In the genomic region with DNA sequence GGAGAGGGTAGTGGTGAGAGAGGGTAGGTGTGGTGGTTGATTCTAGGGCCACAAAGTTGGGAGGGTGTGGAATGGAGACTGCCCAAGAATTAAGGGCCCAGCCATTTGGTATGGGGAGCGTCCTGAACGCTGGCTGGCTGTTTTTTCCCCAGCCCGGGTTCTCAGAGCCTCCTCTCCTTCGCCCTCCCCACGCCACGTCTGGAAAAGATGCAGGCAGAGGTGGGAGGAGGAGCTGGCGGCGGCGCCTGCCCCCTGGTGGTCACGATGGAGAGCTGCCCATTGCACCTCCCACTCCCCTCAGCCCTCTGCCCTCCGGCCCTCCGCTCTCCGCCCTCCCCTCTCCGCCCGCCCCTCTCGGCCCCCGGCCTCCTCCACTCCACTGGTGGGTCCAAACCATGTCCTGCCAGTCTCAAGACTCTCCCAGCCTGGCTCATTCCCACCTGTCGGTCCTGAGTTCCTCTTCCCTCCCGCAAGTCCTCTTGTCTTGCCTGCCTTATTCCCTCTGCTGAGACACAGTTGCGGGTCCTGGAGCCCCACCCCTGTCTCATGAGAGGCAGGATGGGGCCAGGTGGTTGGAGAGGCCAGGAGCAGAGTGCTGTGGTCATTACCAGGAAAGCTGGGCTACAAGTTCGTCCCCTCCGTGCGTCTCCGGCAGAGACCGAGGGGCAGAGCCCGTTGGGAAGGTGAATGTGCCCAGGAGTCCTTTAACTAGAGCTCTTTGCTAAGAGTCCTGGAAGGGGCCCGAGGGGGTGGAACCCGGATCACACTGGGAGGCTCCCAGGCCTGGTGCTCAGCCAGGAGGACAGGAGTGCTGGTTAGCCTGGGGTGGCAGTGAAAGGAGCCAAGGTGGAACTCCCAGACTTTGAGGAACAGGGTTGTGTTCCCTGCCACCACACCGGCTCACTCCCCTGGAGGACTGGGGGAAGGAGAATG, we compare ENCODE assay signal across 8 cellular contexts. TPM values are rescaled to one million over a fixed set of nuclear protein-coding genes. Genes with fewer than 3 reads are reported as not detected.
DNase-seq lines count a peak whose midpoint lies in the region; ATAC-seq and TF ChIP-seq lines count a peak whose summit lies in the region.

No MANE protein-coding gene starts in this region.

- H3K27ac Mint-ChIP-seq in Calu3 (ENCODE audit: unreplicated experiment): peak overlapping the region; percentile 73

- intact Hi-C loops in Calu3 (cut with micrococcal nuclease; ENCODE audit: unreplicated experiment): loop anchor here (1.0 kb wide), 1 partner anchor 258 kb away; no protein-coding TSS in a partner anchor

- H3K36me3 Mint-ChIP-seq in Calu3 (ENCODE audit: insufficient read depth, unreplicated experiment): peaks cover 22% of the 10 kb centered on the region

- peak; percentile 83 for DNase-seq in Calu3
- DNase-seq in HL-60 (ENCODE audit: low read depth in 1 of 2, low spot score in 1 of 2): peak; percentile 26 to 56
- DNase-seq in NOMO-1 treated with DMSO at 0.1 percent for 48 hours (lab: John Stamatoyannopoulos, UW; ENCODE audit: unreplicated experiment): peak; percentile 15
- peak; percentile 82 for DNase-seq in activated CD8-positive, alpha-beta memory T cell treated with anti-CD3 and anti-CD28 coated beads, Interleukin-2, amount 50 U/mL, for 48 hours
- DNase-seq in epithelial cell of esophagus (ENCODE audit: low read depth): peak; percentile 61
- DNase-seq in midbrain (lab: John Stamatoyannopoulos, UW): peak; percentile 51
- peak; percentile 35 to 44 for DNase-seq in stimulated activated CD8-positive, alpha-beta memory T cell treated with anti-CD3 and anti-CD28 coated beads, Interleukin-15, amount 100 ng/mL, for 48 hours (ENCODE audit: low read depth in 2 of 2)

- H3K4me1 Mint-ChIP-seq in Calu3 (ENCODE audit: low read depth, unreplicated experiment): peaks cover 40% of the 10 kb centered on the region

- H3K27ac ChIP-seq in HL-60 (replicated peaks): no peak overlapping the region

- no peaks in the 10 kb centered on the region for H3K27me3 ChIP-seq in HL-60 (ENCODE audit: insufficient read depth, poor library complexity, severe bottlenecking)

- ATAC-seq in GM21576 (IDR thresholded peaks at IDR 0.05; ENCODE audit: unreplicated experiment): no peak

- TF ChIP-seq CTCF in Calu3 (IDR thresholded peaks at IDR 0.05; ENCODE audit: unreplicated experiment): peak; percentile 98
- TF ChIP-seq CTCF in HL-60 (IDR thresholded peaks at IDR 0.05; ENCODE audit: insufficient read depth, low read length): peak; percentile 78
- peak; percentile 80 for TF ChIP-seq CTCF in epithelial cell of esophagus (IDR thresholded peaks at IDR 0.05; ENCODE audit: insufficient read depth, low read depth, low read length, missing control alignments)

- H3K9me3 Mint-ChIP-seq in Calu3 (ENCODE audit: low read depth, unreplicated experiment): no peaks in the 10 kb centered on the region

- no peaks in the 10 kb centered on the region for H3K27me3 Mint-ChIP-seq in Calu3 (ENCODE audit: unreplicated experiment)

- H3K4me3 ChIP-seq in HL-60 (replicated peaks; ENCODE audit: insufficient read depth, low read length) (no peak overlapping the region), epithelial cell of esophagus (ENCODE audit: low read length) (peak overlapping the region; percentile 38)

- peak overlapping the region; percentile 69 for H3K4me3 Mint-ChIP-seq in Calu3 (ENCODE audit: low read depth, unreplicated experiment)

- CTCF ChIA-PET in Calu3 (lab: Charles Lee): interaction anchor here (0.6 to 5.1 kb wide), 17 partner anchors 9 to 468 kb away, joined by 3 to 113 read pairs (median 6); partner anchors contain the start of genes SNRPE and SOX13

- no TSS peak for BruUV-seq in Calu3 (replicated peaks; lab: Mats Ljungman, UMichigan)

RNA-seq across cellular contexts. Expression of gene ETNK2, which starts 22.6 kb away (rescaled TPM):
- total RNA-seq in Calu3 (2022): 4.0 and 5.0 TPM in 2 replicates

RNA-seq across cellular contexts. Expression of gene REN, which starts 36.9 kb away (rescaled TPM):
- total RNA-seq in Calu3 (2022): not detected in 2 replicates

RNA-seq across cellular contexts. Expression of gene SOX13, which starts 56.3 kb away (rescaled TPM):
- 21.8 and 27.9 TPM in 2 replicates for total RNA-seq in Calu3 (2022)

Comparison
In these comparisons a context has a peak if more than half of its experiments do, and no peak if none do; other contexts are left out.
1. DNase-seq: peak in every context shown above with its lines; median percentile 83 in Calu3; 82 in activated CD8-positive, alpha-beta memory T cell treated with anti-CD3 and anti-CD28 coated beads, Interleukin-2, amount 50 U/mL, for 48 hours; 61 in epithelial cell of esophagus; 51 in midbrain; 41 in HL-60; 40 in stimulated activated CD8-positive, alpha-beta memory T cell treated with anti-CD3 and anti-CD28 coated beads, Interleukin-15, amount 100 ng/mL, for 48 hours; 15 in NOMO-1 treated with DMSO at 0.1 percent for 48 hours.